In genomic region chr5:133968057-133968993, GRCh38 we compare ENCODE assay signal across 8 cellular contexts. TPM values are rescaled to one million over a fixed set of nuclear protein-coding genes. Genes with fewer than 3 reads are reported as not detected.
DNase-seq lines count a peak whose midpoint lies in the region; ATAC-seq and TF ChIP-seq lines count a peak whose summit lies in the region.

Gene C5orf15, minus strand, starts transcription at chr5:133968625. Its CDS starts 41 bp downstream, at chr5:133968584.

- DNase-seq in DMS 273 treated with DMSO at 0.1 percent for 48 hours (lab: John Stamatoyannopoulos, UW) (peak; percentile 94), IMR-90 (peak; percentile 97), OCI-M1 (lab: John Stamatoyannopoulos, UW) (peak; percentile 97), activated T-cell treated with anti-CD3 and anti-CD28 coated beads for 24 hours (ENCODE audit: low read depth) (peak; percentile 90), epidermal melanocyte (ENCODE audit: insufficient read length, low spot score) (peak; percentile 85), middle frontal gyrus (ENCODE audit: extremely low spot score, low spot score) (peak; percentile 94)
- peak; percentile 84 to 92 for DNase-seq in stimulated activated CD8-positive, alpha-beta memory T cell treated with anti-CD3 and anti-CD28 coated beads, Interleukin-2, amount 100 ng/mL, for 48 hours (ENCODE audit: low read depth in 2 of 2)

- TF ChIP-seq POLR2A in IMR-90 (IDR thresholded peaks at IDR 0.05; ENCODE audit: low read depth, low read length), result peak; percentile 84

- peak within 1 kb of the TSS; percentile 92 for H3K4me2 ChIP-seq in IMR-90 (ENCODE audit: low read depth, low read length)

- H2AK9ac ChIP-seq in IMR-90 (replicated peaks; ENCODE audit: low read depth, low read length, poor library complexity), result peak within 1 kb of the TSS; percentile 98

- peak within 1 kb of the TSS; percentile 89 for H3K9ac ChIP-seq in IMR-90 (ENCODE audit: low read depth, low read length)

- H2BK5ac ChIP-seq in IMR-90 (ENCODE audit: low read depth, low read length, poor library complexity, severe bottlenecking), result peak within 1 kb of the TSS; percentile 85

- H3K4me1 ChIP-seq in IMR-90 (ENCODE audit: control insufficient read depth, insufficient read depth, low read length), result peaks cover 11% of the 10 kb centered on the region

- H4K5ac ChIP-seq in IMR-90 (ENCODE audit: low read depth, low read length), result peak within 1 kb of the TSS; percentile 92

- TF ChIP-seq CTCF in IMR-90 (conservative IDR thresholded peaks at IDR 0.05; ENCODE audit: low read depth, low read length), result peak; percentile 23; the same call in 1 of the 2 replicates

- CTCF ChIA-PET in IMR-90 (lab: Yijun Ruan, JAX), result no interaction called here

- no peaks in the 10 kb centered on the region for H3K27me3 ChIP-seq in IMR-90 (ENCODE audit: control insufficient read depth, insufficient read depth, low read length)

- intact Hi-C loops in IMR-90 (cut with micrococcal nuclease), result no loop called here

- TF ChIP-seq RAD21 in IMR-90 (IDR thresholded peaks at IDR 0.05; ENCODE audit: low read length), result no peak

- 1% methylated on average over 35 of the region's 54 CpGs; no CpG with 5 or more reads in 1 of the 2 experiments for WGBS in IMR-90 (ENCODE audit: extremely low coverage in 2 of 2, insufficient read length in 1 of 2), 2 experiments

- H2AK5ac ChIP-seq in IMR-90 (ENCODE audit: low read depth, low read length), result peak within 1 kb of the TSS; percentile 20

- H3K56ac ChIP-seq in IMR-90 (ENCODE audit: extremely low read depth, insufficient read depth, low read length), result peak within 1 kb of the TSS; percentile 68

- H4K91ac ChIP-seq in IMR-90 (ENCODE audit: insufficient read depth, low read depth, low read length), result peak within 1 kb of the TSS; percentile 64

- H3K4me3 ChIP-seq in IMR-90 (ENCODE audit: insufficient read depth, low read depth, low read length), result peak within 1 kb of the TSS; percentile 83

- peaks cover 4% of the 10 kb centered on the region; the same call in 1 of the 2 replicates for H3K9me1 ChIP-seq in IMR-90 (ENCODE audit: insufficient read depth, low read length)

- peaks cover 7% of the 10 kb centered on the region; the same call in 1 of the 2 replicates for H4K20me1 ChIP-seq in IMR-90 (ENCODE audit: insufficient read depth, low read length)

- H3K4ac ChIP-seq in IMR-90 (ENCODE audit: low read depth, low read length), result peak within 1 kb of the TSS; percentile 90

- peak within 1 kb of the TSS; percentile 92 for H3K23ac ChIP-seq in IMR-90 (ENCODE audit: low read depth, low read length)

- H3K79me1 ChIP-seq in IMR-90 (ENCODE audit: low read depth in 1 of 2, low read length in 2 of 2), result peaks cover 10 to 43% of the 10 kb centered on the region in 2 experiments

- in situ Hi-C loops in IMR-90 (cut with MboI; ENCODE audit: low sequenced_read_pairs), result no loop called here

- H3K9me3 ChIP-seq in IMR-90 (ENCODE audit: control insufficient read depth, insufficient read depth, low read length), result peaks cover 2% of the 10 kb centered on the region; the same call in 1 of the 2 replicates

- H3K27ac ChIP-seq in IMR-90 (ENCODE audit: insufficient read depth, low read length), result peak within 1 kb of the TSS; percentile 92

- H2BK15ac ChIP-seq in IMR-90 (ENCODE audit: low read depth, low read length), result no peak within 1 kb of the TSS

- H3K36me3 ChIP-seq in IMR-90 (ENCODE audit: control insufficient read depth, insufficient read depth, low read length), result peaks cover 9% of the 10 kb centered on the region

- H2AFZ ChIP-seq in IMR-90 (replicated peaks; ENCODE audit: low read length, poor library complexity), result peak within 1 kb of the TSS; percentile 96

- peak within 1 kb of the TSS; percentile 99 for H3K14ac ChIP-seq in IMR-90 (replicated peaks; ENCODE audit: low read depth, low read length)

- no TSS peak for BruUV-seq in IMR-90 (replicated peaks; lab: Mats Ljungman, UMichigan)

- peak within 1 kb of the TSS; percentile 84 for H2BK120ac ChIP-seq in IMR-90 (ENCODE audit: low read depth, low read length)

- H4K8ac ChIP-seq in IMR-90 (ENCODE audit: low read depth in 2 of 2, low read length in 2 of 2), result peak within 1 kb of the TSS; percentile 50 to 99; a peak in 3 of 4 replicates

- dilution Hi-C loops in IMR-90 (cut with HindIII; ENCODE audit: low sequenced_read_pairs, unreplicated experiment), result no loop called here

- ATAC-seq in GM21528 (IDR thresholded peaks at IDR 0.05; ENCODE audit: low FRiP score, unreplicated experiment) (peak; percentile 97), IMR-90 (ENCODE audit: low read depth) (peak; percentile 94)

- POLR2A ChIA-PET in IMR-90 (lab: Charles Lee; ENCODE audit: unreplicated experiment), result no interaction called here

- H2BK20ac ChIP-seq in IMR-90 (ENCODE audit: low read depth, low read length), result no peak within 1 kb of the TSS

- H3K18ac ChIP-seq in IMR-90 (ENCODE audit: low read depth, low read length), result peak within 1 kb of the TSS; percentile 70

TF ChIP-seq in IMR-90, 13 proteins besides CTCF, POLR2A, EP300 and RAD21:
- 0 out of 2 replicates have a peak, but pooled peaks have one; percentile 0 for TF ChIP-seq MAFK (IDR thresholded peaks at IDR 0.05; ENCODE audit: low read depth, low read length)
- TF ChIP-seq MAZ (IDR thresholded peaks at IDR 0.05; ENCODE audit: borderline replicate concordance, low read depth, low read length), result peak; percentile 58; the same call in 1 of the 2 replicates
- no peak for TF ChIP-seq ELK1 (IDR thresholded peaks at IDR 0.05; ENCODE audit: borderline replicate concordance, low read depth, low read length)
- TF ChIP-seq USF2 (IDR thresholded peaks at IDR 0.05; ENCODE audit: low read depth, low read length), result 0 out of 2 replicates have a peak, but pooled peaks have one; percentile 7
- no peak for TF ChIP-seq BHLHE40 (IDR thresholded peaks at IDR 0.05; ENCODE audit: low read depth, low read length)
- no peak for TF ChIP-seq FOS (IDR thresholded peaks at IDR 0.05; ENCODE audit: low read depth, low read length)
- TF ChIP-seq MXI1 (IDR thresholded peaks at IDR 0.05; ENCODE audit: borderline replicate concordance, low read depth, low read length), result peak; percentile 66; the same call in 1 of the 2 replicates
- TF ChIP-seq SMC3 (IDR thresholded peaks at IDR 0.05; ENCODE audit: low read depth, low read length), result no peak
- no peak for TF ChIP-seq NFE2L2 (IDR thresholded peaks at IDR 0.05; ENCODE audit: low read depth, low read length)
- no peak for TF ChIP-seq CHD1 (IDR thresholded peaks at IDR 0.05; ENCODE audit: low read depth, low read length)
- no peak for TF ChIP-seq RCOR1 (IDR thresholded peaks at IDR 0.05; ENCODE audit: insufficient replicate concordance, low read length)
- no peak for TF ChIP-seq RFX5 (IDR thresholded peaks at IDR 0.05; ENCODE audit: low read depth, low read length)
- TF ChIP-seq CEBPB (IDR thresholded peaks at IDR 0.05; ENCODE audit: low read depth, low read length), result peak; percentile 54; the same call in 1 of the 2 replicates

RNA-seq across cellular contexts. Expression of gene C5orf15, which starts in this region (rescaled TPM):
- total RNA-seq in IMR-90 (2012; rRNA removed), result 35.1 and 54.2 TPM in 2 replicates
- polyA plus RNA-seq in IMR-90 (2012; rRNA removed), result 64.5 and 73.5 TPM in 2 replicates
- polyA plus RNA-seq in IMR-90 (2012; cell fraction: cytosol; rRNA removed), result 35.0 and 205 TPM in 2 replicates
- polyA plus RNA-seq in IMR-90 (2012; cell fraction: nucleus; rRNA removed; ENCODE audit: low replicate concordance), result 37.9 and 38.3 TPM in 2 replicates

Comparison
In these comparisons a context has a peak if more than half of its experiments do, and no peak if none do; other contexts are left out.
1. Peak in every context shown above with its lines: DNase-seq, ATAC-seq, H3K4me3 ChIP-seq and H3K27ac ChIP-seq.